In the genomic region with DNA sequence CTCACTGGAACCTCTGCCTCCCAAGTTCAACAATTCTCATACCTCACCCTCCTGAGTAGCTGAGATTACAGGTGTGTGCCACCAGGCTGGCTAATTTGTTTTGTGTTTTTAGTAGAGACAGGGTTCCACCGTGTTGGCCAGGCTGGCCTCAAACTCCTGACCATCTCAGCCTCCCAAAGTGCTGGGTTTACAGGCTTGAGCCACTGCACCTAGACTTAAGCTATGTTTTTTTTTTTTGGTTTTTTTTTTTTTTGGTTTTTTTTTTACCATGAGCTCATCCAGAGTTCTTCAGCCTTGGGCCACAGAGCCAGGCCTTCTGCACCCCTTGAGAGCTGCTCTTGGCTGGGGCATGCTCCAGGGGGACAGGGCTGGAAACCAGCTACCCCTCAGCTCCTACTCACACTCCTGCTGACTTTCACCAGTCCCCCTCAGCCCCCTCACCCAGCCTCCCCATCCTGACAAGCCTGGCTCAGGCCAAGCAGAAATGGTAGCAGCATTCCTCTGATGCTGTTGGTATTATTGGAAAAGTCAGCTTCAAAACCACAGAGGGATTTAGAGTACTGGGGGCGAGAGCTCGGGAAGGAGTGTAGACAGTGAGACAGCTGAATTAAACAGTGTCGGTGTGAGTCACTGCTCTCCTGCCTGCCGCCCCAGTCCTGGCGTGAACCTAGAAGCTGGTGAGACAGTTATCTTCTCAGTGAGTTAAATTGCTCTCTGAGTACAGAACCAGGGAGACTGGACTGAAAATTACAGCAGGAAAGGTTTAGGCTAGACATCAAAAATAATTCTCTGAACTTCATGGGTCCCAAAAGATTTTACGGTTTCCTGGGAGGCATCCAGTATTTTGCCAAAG, we compare ENCODE assay signal across 9 cellular contexts.
DNase-seq lines count a peak whose midpoint lies in the region; ATAC-seq and TF ChIP-seq lines count a peak whose summit lies in the region.
"Had no signal": no experiment of that assay in that cellular context is flagged by ENCODE, and none has a peak within 500 bp of the region (broad histone marks: within the 10 kb centered on the region; RNA-seq: fewer than 3 reads in every experiment).

No MANE protein-coding gene starts in this region.

- H3K36me3 ChIP-seq in CD8-positive, alpha-beta T cell (ENCODE audit: insufficient read depth, low read length) = no peaks in the 10 kb centered on the region

- H3K27ac ChIP-seq in CD8-positive, alpha-beta T cell (ENCODE audit: low read depth, low read length) = no peak overlapping the region

- CTCF ChIA-PET in CD8-positive, alpha-beta T cell (lab: Charles Lee) = interaction anchor here (1.1 kb wide), 1 partner anchor 43 kb away, joined by 3 read pairs; no protein-coding TSS in a partner anchor

- no peak overlapping the region for H3K27ac Mint-ChIP-seq in CD8-positive, alpha-beta T cell
- H3K27ac Mint-ChIP-seq: activated T-helper 17 cell treated with anti-CD3 and anti-CD28 coated beads, Interleukin-2, amount 50 U/mL, for 72 hours; T-helper 1 cell treated with Interleukin-12 subunit alpha and Interleukin-12 subunit beta and Interleukin-4 antibody, amounts not matched to agents 30 μg/mL and 1 μg/mL, for 36 hours had no signal

- no peaks in the 10 kb centered on the region for H3K4me1 Mint-ChIP-seq in CD8-positive, alpha-beta T cell (ENCODE audit: low read depth)

- H3K4me3 Mint-ChIP-seq in CD8-positive, alpha-beta T cell = no peak overlapping the region
- H3K4me3 Mint-ChIP-seq: activated T-helper 17 cell treated with anti-CD3 and anti-CD28 coated beads, Interleukin-2, amount 50 U/mL, for 72 hours; T-helper 1 cell treated with Interleukin-12 subunit alpha and Interleukin-12 subunit beta and Interleukin-4 antibody, amounts not matched to agents 30 μg/mL and 1 μg/mL, for 36 hours had no signal

- no peaks in the 10 kb centered on the region for H3K27me3 Mint-ChIP-seq in CD8-positive, alpha-beta T cell (ENCODE audit: low read depth)
- H3K27me3 Mint-ChIP-seq: activated T-helper 17 cell treated with anti-CD3 and anti-CD28 coated beads, Interleukin-2, amount 50 U/mL, for 72 hours had no signal

- no peaks in the 10 kb centered on the region for H3K27me3 ChIP-seq in CD8-positive, alpha-beta T cell (ENCODE audit: insufficient read depth, low read length)

- peak; percentile 50 for ATAC-seq in left ventricle myocardium superior
- ATAC-seq in CD8-positive, alpha-beta T cell = no peak
- ATAC-seq in GM18517 (IDR thresholded peaks at IDR 0.05; ENCODE audit: unreplicated experiment) = no peak
- ATAC-seq: activated T-helper 17 cell treated with anti-CD3 and anti-CD28 coated beads, Interleukin-2, amount 50 U/mL, for 72 hours had no signal

- POLR2A ChIA-PET in CD8-positive, alpha-beta T cell (lab: Charles Lee) = no interaction called here

- H3K9me3 Mint-ChIP-seq in CD8-positive, alpha-beta T cell = no peaks in the 10 kb centered on the region
- H3K9me3 Mint-ChIP-seq: activated T-helper 17 cell treated with anti-CD3 and anti-CD28 coated beads, Interleukin-2, amount 50 U/mL, for 72 hours; T-helper 1 cell treated with Interleukin-12 subunit alpha and Interleukin-12 subunit beta and Interleukin-4 antibody, amounts not matched to agents 30 μg/mL and 1 μg/mL, for 36 hours had no signal

- no peak for TF ChIP-seq CTCF in CD8-positive, alpha-beta T cell (IDR thresholded peaks at IDR 0.05)

- no peaks in the 10 kb centered on the region for H3K9me3 ChIP-seq in CD8-positive, alpha-beta T cell (ENCODE audit: low read length)

- intact Hi-C loops in left ventricle myocardium superior (cut with micrococcal nuclease) = no loop called here
- intact Hi-C loops in CD8-positive, alpha-beta T cell (cut with DNase I, micrococcal nuclease) = no loop called here

- no peak overlapping the region for H3K4me3 ChIP-seq in CD8-positive, alpha-beta T cell (ENCODE audit: low read depth, low read length)

- H3K4me1 ChIP-seq in CD8-positive, alpha-beta T cell (ENCODE audit: insufficient read depth, low read length) = no peaks in the 10 kb centered on the region

- DNase-seq in HCEC 1CT = peak; percentile 96
- DNase-seq in amniotic epithelial cell (ENCODE audit: low read depth) = peak; percentile 98
- no peak for DNase-seq in left ventricle myocardium superior
- peak; percentile 91 for DNase-seq in stromal cell of bone marrow (ENCODE audit: low read depth)
- no peak for DNase-seq in NCI-H2081 (lab: John Stamatoyannopoulos, UW)
- no peak for DNase-seq in CD8-positive, alpha-beta T cell

- no peaks in the 10 kb centered on the region for H3K36me3 Mint-ChIP-seq in CD8-positive, alpha-beta T cell

Comparison
In these comparisons a context has a peak if more than half of its experiments do, and no peak if none do; other contexts are left out.
1. DNase-seq: peak in HCEC 1CT (single experiment), amniotic epithelial cell (single experiment) and stromal cell of bone marrow (single experiment); none in left ventricle myocardium superior (single experiment), NCI-H2081 (0 of 2) and CD8-positive, alpha-beta T cell (0 of 7).